ENCODE assay signal across 9 cellular contexts in the genomic region with DNA sequence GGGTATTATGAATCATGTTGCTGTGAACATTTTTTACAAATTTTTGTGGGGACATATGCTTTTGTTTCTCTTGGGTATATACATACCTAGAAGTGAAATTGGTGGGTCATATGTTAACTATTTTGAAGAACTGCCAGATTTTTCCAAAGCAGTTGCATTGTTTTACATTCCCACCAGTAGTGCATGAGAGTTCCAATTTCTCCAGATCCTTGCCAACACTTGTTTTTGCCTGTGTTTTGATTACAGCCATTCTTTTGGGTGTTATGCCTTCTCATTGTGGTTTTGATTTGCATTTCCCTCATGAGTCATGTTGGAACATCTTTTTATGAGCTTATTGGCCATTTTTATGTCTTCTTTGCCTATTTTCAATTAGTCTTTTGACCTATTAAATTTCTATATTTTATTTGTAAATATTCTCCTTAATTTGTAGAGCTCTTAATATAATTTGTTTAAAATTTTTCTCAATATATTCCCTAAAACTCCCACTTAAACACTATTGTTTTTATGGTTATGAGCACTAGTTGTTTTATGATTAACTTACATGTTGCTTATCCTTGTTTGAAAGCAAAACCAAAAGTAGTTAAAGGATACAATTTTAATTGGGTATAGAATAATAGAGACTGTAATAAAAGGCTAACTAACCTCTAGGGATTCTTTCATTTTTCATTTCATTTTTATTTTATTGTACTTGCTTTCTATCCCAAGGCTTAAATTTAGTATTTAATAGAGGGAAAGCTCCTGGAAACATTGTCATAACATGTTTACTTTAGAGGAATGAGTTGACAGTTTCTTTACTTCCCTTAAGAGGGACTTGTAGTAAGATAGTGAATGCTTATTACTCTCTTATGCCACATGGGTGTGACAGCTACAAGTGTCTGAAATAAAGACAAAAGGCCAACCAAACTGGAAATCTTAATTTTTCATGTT. TPM values are rescaled to one million over a fixed set of nuclear protein-coding genes. Genes with fewer than 3 reads are reported as not detected.
A peak's percentile ranks its signal among the peaks of the same experiment; 100 is the strongest.
DNase-seq lines count a peak whose midpoint lies in the region; TF ChIP-seq lines count a peak whose summit lies in the region.
"Had no signal": no experiment of that assay in that cellular context is flagged by ENCODE, and none has a peak within 500 bp of the region (broad histone marks: within the 10 kb centered on the region; RNA-seq: fewer than 3 reads in every experiment).

No MANE protein-coding gene starts in this region.

- H3K27me3 Mint-ChIP-seq in activated naive CD4-positive, alpha-beta T cell treated with anti-CD3 and anti-CD28 coated beads, Interleukin-2, amount 10 ng/mL, durations not matched to agents 7 days and 5 days = no peaks in the 10 kb centered on the region

- peaks cover 38% of the 10 kb centered on the region for H3K36me3 Mint-ChIP-seq in activated naive CD4-positive, alpha-beta T cell treated with anti-CD3 and anti-CD28 coated beads, Interleukin-2, amount 10 ng/mL, durations not matched to agents 7 days and 5 days

- CTCF ChIA-PET in activated naive CD4-positive, alpha-beta T cell treated with anti-CD3 and anti-CD28 coated beads, Interleukin-2, amount 10 ng/mL, durations not matched to agents 7 days and 5 days (lab: Charles Lee) = interaction anchor here (0.6 to 1.5 kb wide), 3 partner anchors 18 to 94 kb away, joined by 3 to 7 read pairs (median 3); no protein-coding TSS in a partner anchor

- H3K27ac ChIP-seq in suprapubic skin (peak overlapping the region; percentile 21), tibial artery (no peak overlapping the region)

- no peak for DNase-seq in activated naive CD4-positive, alpha-beta T cell treated with anti-CD3 and anti-CD28 coated beads, Interleukin-2, amount 10 ng/mL, durations not matched to agents 7 days and 5 days
- no peak for DNase-seq in activated naive CD4-positive, alpha-beta T cell treated with anti-CD3 and anti-CD28 coated beads, Interleukin-2, amount 50 U/mL, for 16 hours
- peak; percentile 37 for DNase-seq in SKM-1 treated with dmso at 0.1 percent for 144 hours (lab: John Stamatoyannopoulos, UW; ENCODE audit: unreplicated experiment)
- DNase-seq in fibroblast of mammary gland (ENCODE audit: low read depth) = peak; percentile 97
- DNase-seq in suprapubic skin (ENCODE audit: low spot score in 2 of 2) = no peak
- DNase-seq in tibial artery = no peak
- DNase-seq in NCI-H1048 (lab: John Stamatoyannopoulos, UW) = no peak
- DNase-seq in iPS-NIHi11 (ENCODE audit: low spot score) = no peak
- DNase-seq: NCI-H524 treated with DMSO at 0.1 percent for 48 hours had no signal

- TF ChIP-seq EP300 in suprapubic skin (IDR thresholded peaks at IDR 0.05) = no peak

- peak overlapping the region; percentile 82 for H3K27ac Mint-ChIP-seq in activated naive CD4-positive, alpha-beta T cell treated with anti-CD3 and anti-CD28 coated beads, Interleukin-2, amount 10 ng/mL, durations not matched to agents 7 days and 5 days

- peaks cover 42% of the 10 kb centered on the region for H3K4me1 ChIP-seq in suprapubic skin
- peaks cover 0 to 57% (median 22%) of the 10 kb centered on the region in 4 donors for H3K4me1 ChIP-seq in tibial artery

- TF ChIP-seq POLR2A in suprapubic skin (IDR thresholded peaks at IDR 0.05) = no peak

- TF ChIP-seq CTCF in fibroblast of mammary gland (conservative IDR thresholded peaks at IDR 0.05; ENCODE audit: control insufficient read depth, insufficient read depth, low read depth, low read length) (no peak), suprapubic skin (IDR thresholded peaks at IDR 0.05) (no peak), tibial artery (IDR thresholded peaks at IDR 0.05) (no peak)

- peaks cover 68% of the 10 kb centered on the region for H3K4me1 Mint-ChIP-seq in activated naive CD4-positive, alpha-beta T cell treated with anti-CD3 and anti-CD28 coated beads, Interleukin-2, amount 10 ng/mL, durations not matched to agents 7 days and 5 days

- H3K9me3 ChIP-seq in suprapubic skin = no peaks in the 10 kb centered on the region
- H3K9me3 ChIP-seq in tibial artery = no peaks in the 10 kb centered on the region

- H3K9me3 Mint-ChIP-seq in activated naive CD4-positive, alpha-beta T cell treated with anti-CD3 and anti-CD28 coated beads, Interleukin-2, amount 10 ng/mL, durations not matched to agents 7 days and 5 days = no peaks in the 10 kb centered on the region

- intact Hi-C loops in tibial artery (cut with DNase I; ENCODE audit: low total_unique reads) = no loop called here

- no peak overlapping the region for H3K4me3 Mint-ChIP-seq in activated naive CD4-positive, alpha-beta T cell treated with anti-CD3 and anti-CD28 coated beads, Interleukin-2, amount 10 ng/mL, durations not matched to agents 7 days and 5 days

- no peak overlapping the region for H3K4me3 ChIP-seq in fibroblast of mammary gland (ENCODE audit: control insufficient read depth, low read depth, low read length)
- no peak overlapping the region for H3K4me3 ChIP-seq in suprapubic skin
- no peak overlapping the region for H3K4me3 ChIP-seq in tibial artery

- H3K36me3 ChIP-seq in suprapubic skin (peaks cover 6% of the 10 kb centered on the region), tibial artery (peaks cover 0 to 8% (median 2%) of the 10 kb centered on the region in 3 donors)

- H3K27me3 ChIP-seq in suprapubic skin (no peaks in the 10 kb centered on the region), tibial artery (no peaks in the 10 kb centered on the region)

RNA-seq across cellular contexts. Expression of gene UBR2, which starts 5.5 kb away (rescaled TPM):
- total RNA-seq in suprapubic skin = 10 to 100 TPM; 18.5 to 37.9 (median 26.1) TPM

Comparison
In these comparisons a context has a peak if more than half of its experiments do, and no peak if none do; other contexts are left out.
1. DNase-seq: peak in SKM-1 treated with dmso at 0.1 percent for 144 hours (single experiment) and fibroblast of mammary gland (single experiment); none in activated naive CD4-positive, alpha-beta T cell treated with anti-CD3 and anti-CD28 coated beads, Interleukin-2, amount 10 ng/mL, durations not matched to agents 7 days and 5 days (single experiment), activated naive CD4-positive, alpha-beta T cell treated with anti-CD3 and anti-CD28 coated beads, Interleukin-2, amount 50 U/mL, for 16 hours (single experiment), suprapubic skin (0 of 2), tibial artery (0 of 2), NCI-H1048 (single experiment) and iPS-NIHi11 (single experiment).